Comparison of ENCODE assay signal across 1 cellular context in genomic region chr15:70101459-70102113, GRCh38.
A peak's percentile ranks its signal among the peaks of the same experiment; 100 is the strongest.
TF ChIP-seq lines count a peak whose summit lies in the region.

No MANE protein-coding gene starts in this region.

TF ChIP-seq in HepG2, 621 proteins besides CTCF, POLR2A, EP300 and RAD21 (continued from another document and continues in another):
- TF ChIP-seq FUBP1 (CRISPR knock-in tag; IDR thresholded peaks at IDR 0.05; ENCODE audit: borderline replicate concordance) (no peak), PREB (CRISPR knock-in tag; IDR thresholded peaks at IDR 0.05) (no peak), WIZ (CRISPR knock-in tag; IDR thresholded peaks at IDR 0.05) (no peak), MAFK (conservative IDR thresholded peaks at IDR 0.05 in 1 of 2, IDR thresholded peaks at IDR 0.05 in 1 of 2; ENCODE audit: low read length in 2 of 2) (no peak), DMAP1 (CRISPR knock-in tag; IDR thresholded peaks at IDR 0.05) (no peak), ZNF784 (CRISPR knock-in tag; IDR thresholded peaks at IDR 0.05; ENCODE audit: borderline replicate concordance) (no peak), FOXO1 (CRISPR knock-in tag; IDR thresholded peaks at IDR 0.05) (no peak), ZNF235 (CRISPR knock-in tag; IDR thresholded peaks at IDR 0.05; ENCODE audit: borderline replicate concordance) (no peak), PHF21A (CRISPR knock-in tag; IDR thresholded peaks at IDR 0.05) (peak; percentile 27; the same call in 1 of the 2 replicates), ZNF839 (CRISPR knock-in tag; IDR thresholded peaks at IDR 0.05; ENCODE audit: borderline replicate concordance) (no peak), ZNF607 (CRISPR knock-in tag; IDR thresholded peaks at IDR 0.05; ENCODE audit: borderline replicate concordance) (no peak), RNF219 (CRISPR knock-in tag; IDR thresholded peaks at IDR 0.05) (no peak), MAZ (IDR thresholded peaks at IDR 0.05; ENCODE audit: borderline replicate concordance, low read depth, low read length) (no peak), MAZ (CRISPR knock-in tag; IDR thresholded peaks at IDR 0.05; ENCODE audit: low read depth) (no peak), ISL2 (CRISPR knock-in tag; IDR thresholded peaks at IDR 0.05) (peak; percentile 40; the same call in 1 of the 2 replicates), NR3C1 (CRISPR knock-in tag; IDR thresholded peaks at IDR 0.05) (no peak), ZFP91 (CRISPR knock-in tag; IDR thresholded peaks at IDR 0.05; ENCODE audit: borderline replicate concordance) (0 out of 2 replicates have a peak, but pooled peaks have one; percentile 4), ZNF484 (CRISPR knock-in tag; IDR thresholded peaks at IDR 0.05; ENCODE audit: borderline replicate concordance, low read depth) (no peak), CBX5 (CRISPR knock-in tag; IDR thresholded peaks at IDR 0.05; ENCODE audit: borderline replicate concordance) (no peak), ZNF691 (CRISPR knock-in tag; IDR thresholded peaks at IDR 0.05; ENCODE audit: borderline replicate concordance, low read depth) (no peak), ZNF761 (CRISPR knock-in tag; conservative IDR thresholded peaks at IDR 0.05) (no peak), SMYD3 (CRISPR knock-in tag; IDR thresholded peaks at IDR 0.05) (no peak), ZNF24 (IDR thresholded peaks at IDR 0.05) (no peak), ZNF546 (CRISPR knock-in tag; conservative IDR thresholded peaks at IDR 0.05) (no peak), SNAPC5 (CRISPR knock-in tag; IDR thresholded peaks at IDR 0.05; ENCODE audit: borderline replicate concordance) (no peak), AGO1 (IDR thresholded peaks at IDR 0.05; ENCODE audit: low read depth, low read length, poor library complexity, severe bottlenecking) (no peak), RELA (CRISPR knock-in tag; IDR thresholded peaks at IDR 0.05) (no peak), ZNF746 (CRISPR knock-in tag; IDR thresholded peaks at IDR 0.05) (no peak), IKZF1 (IDR thresholded peaks at IDR 0.05) (no peak), TARDBP (CRISPR knock-in tag; IDR thresholded peaks at IDR 0.05) (no peak), ZNF709 (CRISPR knock-in tag; IDR thresholded peaks at IDR 0.05) (no peak), KLF6 (CRISPR knock-in tag; IDR thresholded peaks at IDR 0.05) (no peak), GATA4 (IDR thresholded peaks at IDR 0.05; ENCODE audit: borderline replicate concordance, low read depth) (0 out of 2 replicates have a peak, but pooled peaks have one; percentile 38), ARID3A (IDR thresholded peaks at IDR 0.05; ENCODE audit: low read depth, low read length) (peak; percentile 46; the same call in 1 of the 2 replicates), MZF1 (CRISPR knock-in tag; IDR thresholded peaks at IDR 0.05; ENCODE audit: borderline replicate concordance) (no peak), NR2F2 (IDR thresholded peaks at IDR 0.05; ENCODE audit: borderline replicate concordance, low read depth) (no peak; the same call in 1 of the 2 replicates), ZNF382 (CRISPR knock-in tag; IDR thresholded peaks at IDR 0.05; ENCODE audit: borderline replicate concordance) (no peak), CBX1 (IDR thresholded peaks at IDR 0.05; ENCODE audit: low read depth) (no peak), MAX (IDR thresholded peaks at IDR 0.05) (0 out of 2 replicates have a peak, but pooled peaks have one; percentile 32), ZNF687 (CRISPR knock-in tag; IDR thresholded peaks at IDR 0.05) (no peak), MIXL1 (CRISPR knock-in tag; IDR thresholded peaks at IDR 0.05) (0 out of 2 replicates have a peak, but pooled peaks have one; percentile 13), PATZ1 (CRISPR knock-in tag; IDR thresholded peaks at IDR 0.05) (peak; percentile 28; the same call in 1 of the 2 replicates), ZNF33A (CRISPR knock-in tag; IDR thresholded peaks at IDR 0.05; ENCODE audit: borderline replicate concordance) (no peak), NFE2L2 (IDR thresholded peaks at IDR 0.05; ENCODE audit: low read length) (no peak), CENPBD1 (CRISPR knock-in tag; IDR thresholded peaks at IDR 0.05; ENCODE audit: borderline replicate concordance, low read depth) (no peak), ZNF790 (CRISPR knock-in tag; IDR thresholded peaks at IDR 0.05; ENCODE audit: borderline replicate concordance) (no peak), ZNF225 (CRISPR knock-in tag; IDR thresholded peaks at IDR 0.05) (no peak), FOSL1 (CRISPR knock-in tag; IDR thresholded peaks at IDR 0.05; ENCODE audit: borderline replicate concordance) (no peak), ZNF562 (CRISPR knock-in tag; IDR thresholded peaks at IDR 0.05; ENCODE audit: borderline replicate concordance) (no peak), HOXA9 (CRISPR knock-in tag; IDR thresholded peaks at IDR 0.05; ENCODE audit: borderline replicate concordance) (no peak)
